Comparison of ENCODE assay signal across 8 cellular contexts in genomic region chr5:131163315-131164119, GRCh38. TPM values are rescaled to one million over a fixed set of nuclear protein-coding genes. Genes with fewer than 3 reads are reported as not detected.
DNase-seq lines count a peak whose midpoint lies in the region; ATAC-seq, FAIRE-seq and TF ChIP-seq lines count a peak whose summit lies in the region.

No MANE protein-coding gene starts in this region.

- H3K9ac ChIP-seq in adipocyte (ENCODE audit: low read length) (peak overlapping the region; percentile 97), keratinocyte (ENCODE audit: control insufficient read depth, extremely low read depth, insufficient read depth, low read length) (peak overlapping the region; percentile 97)

- no peak overlapping the region for H2AFZ ChIP-seq in keratinocyte (ENCODE audit: control insufficient read depth, low read length)

- H3K4me1 ChIP-seq in adipocyte (ENCODE audit: control insufficient read depth, insufficient read depth, low read length) (peaks cover 12% of the 10 kb centered on the region), keratinocyte (ENCODE audit: control insufficient read depth, extremely low read depth, insufficient read depth, low read length) (no peaks in the 10 kb centered on the region)

- H3K9me3 ChIP-seq in KOPT-K1 (ENCODE audit: insufficient read depth, low read length, poor library complexity, severe bottlenecking) (no peaks in the 10 kb centered on the region), adipocyte (ENCODE audit: control insufficient read depth, low read length) (no peaks in the 10 kb centered on the region), keratinocyte (ENCODE audit: control insufficient read depth, low read depth, low read length) (no peaks in the 10 kb centered on the region)

- H3K27ac ChIP-seq in KOPT-K1 (ENCODE audit: low read depth, low read length, poor library complexity, severe bottlenecking) = peak overlapping the region; percentile 93
- peak overlapping the region; percentile 94 for H3K27ac ChIP-seq in keratinocyte (ENCODE audit: control insufficient read depth, insufficient read depth, low read length)
- peak overlapping the region; percentile 8 for H3K27ac ChIP-seq in substantia nigra (ENCODE audit: low read depth, low read length, poor library complexity, severe bottlenecking)

- peak; percentile 44 for DNase-seq in DMS53 (lab: John Stamatoyannopoulos, UW)
- DNase-seq in adipocyte (ENCODE audit: low read depth) = peak; percentile 56
- no peak for DNase-seq in keratinocyte (ENCODE audit: low read depth, low spot score)
- DNase-seq in substantia nigra (lab: John Stamatoyannopoulos, UW) = no peak

- no peak for TF ChIP-seq CTCF in keratinocyte (optimal IDR thresholded peaks at IDR 0.05 in 1 of 3, IDR thresholded peaks at IDR 0.05 in 1 of 3, conservative IDR thresholded peaks at IDR 0.05 in 1 of 3; ENCODE audit: extremely low read depth in 1 of 3, insufficient read depth in 2 of 3, low read length in 3 of 3)

- no peaks in the 10 kb centered on the region for H3K27me3 ChIP-seq in adipocyte (replicated peaks; ENCODE audit: control insufficient read depth, insufficient read depth, low read length)
- no peaks in the 10 kb centered on the region for H3K27me3 ChIP-seq in keratinocyte (ENCODE audit: control insufficient read depth, extremely low read depth, insufficient read depth, low read length)

- H3K79me2 ChIP-seq in keratinocyte (ENCODE audit: control insufficient read depth, insufficient read depth, low read length) = peaks cover 53% of the 10 kb centered on the region

- H3K4me2 ChIP-seq in keratinocyte (ENCODE audit: control insufficient read depth, extremely low read depth, insufficient read depth, low read depth, low read length) = peak overlapping the region; percentile 74

- H3K36me3 ChIP-seq in KOPT-K1 (ENCODE audit: insufficient read depth, low read length) = peaks cover 48% of the 10 kb centered on the region
- peaks cover 41% of the 10 kb centered on the region for H3K36me3 ChIP-seq in adipocyte (ENCODE audit: control insufficient read depth, insufficient read depth, low read length, severe bottlenecking)
- H3K36me3 ChIP-seq in keratinocyte (ENCODE audit: control insufficient read depth in 2 of 2, extremely low read depth in 1 of 2, insufficient read depth in 2 of 2, low read length in 2 of 2) = peaks cover 10 to 19% of the 10 kb centered on the region in 2 experiments

- H4K20me1 ChIP-seq in keratinocyte (ENCODE audit: control insufficient read depth, extremely low read depth, insufficient read depth, low read length) = peaks cover 3% of the 10 kb centered on the region

- FAIRE-seq in keratinocyte (lab: Jason Lieb, UNC) = no peak

- dilution Hi-C loops in keratinocyte (cut with MboI; ENCODE audit: extremely low pct_ligation_motif_present, low sequenced_read_pairs) = no loop called here

- no peak for ATAC-seq in HG02678 (IDR thresholded peaks at IDR 0.05; ENCODE audit: unreplicated experiment)
- no peak for ATAC-seq in HG03469 (IDR thresholded peaks at IDR 0.05; ENCODE audit: unreplicated experiment)
- ATAC-seq in GM21723 (IDR thresholded peaks at IDR 0.05; ENCODE audit: unreplicated experiment) = no peak

- H3K9me1 ChIP-seq in keratinocyte (ENCODE audit: control insufficient read depth, extremely low read depth, insufficient read depth, low read length) = no peaks in the 10 kb centered on the region

- H3K4me3 ChIP-seq in adipocyte (ENCODE audit: low read length) = peak overlapping the region; percentile 90
- peak overlapping the region; percentile 84 to 99 (median 94) for H3K4me3 ChIP-seq in keratinocyte (ENCODE audit: control insufficient read depth in 2 of 3, extremely low read depth in 1 of 3, insufficient read depth in 2 of 3, low read depth in 1 of 3, low read length in 3 of 3)

RNA-seq across cellular contexts. Expression of gene HINT1, which starts 1.5 kb away (rescaled TPM):
- polyA plus RNA-seq in keratinocyte = 467 to 857 TPM (median 731 TPM) in 3 replicates
- 205 TPM for polyA plus RNA-seq in keratinocyte (2011; ENCODE audit: low read depth)
- 632 and 931 TPM in 2 replicates for polyA plus RNA-seq in keratinocyte (2011; cell fraction: cytosol; rRNA removed)
- 215 and 284 TPM in 2 replicates for polyA plus RNA-seq in keratinocyte (2011; cell fraction: nucleus; rRNA removed)
- polyA plus RNA-seq in keratinocyte (2012; ENCODE audit: low replicate concordance) = 444 and 445 TPM in 2 replicates
- polyA minus RNA-seq in keratinocyte = 104 to 148 TPM (median 122 TPM) in 3 replicates
- polyA minus RNA-seq in keratinocyte (2011; cell fraction: cytosol; rRNA and poly(A)+ RNA removed) = 171 TPM
- 40.5 and 42.9 TPM in 2 replicates for polyA minus RNA-seq in keratinocyte (2011; cell fraction: nucleus; rRNA and poly(A)+ RNA removed)

RNA-seq across cellular contexts. Expression of gene LYRM7, which starts 7.2 kb away (rescaled TPM):
- 2.3 to 5.5 TPM (median 3.3 TPM) in 3 replicates for polyA plus RNA-seq in keratinocyte
- 27.2 TPM for polyA plus RNA-seq in keratinocyte (2011; ENCODE audit: low read depth)
- 2.3 and 4.1 TPM in 2 replicates for polyA plus RNA-seq in keratinocyte (2011; cell fraction: cytosol; rRNA removed)
- polyA plus RNA-seq in keratinocyte (2011; cell fraction: nucleus; rRNA removed) = 3.0 and 3.5 TPM in 2 replicates
- 3.6 and 5.2 TPM in 2 replicates for polyA plus RNA-seq in keratinocyte (2012; ENCODE audit: low replicate concordance)
- 0.72 to 2.0 TPM (median 1.2 TPM) in 3 replicates for polyA minus RNA-seq in keratinocyte
- polyA minus RNA-seq in keratinocyte (2011; cell fraction: cytosol; rRNA and poly(A)+ RNA removed) = 8.4 TPM
- polyA minus RNA-seq in keratinocyte (2011; cell fraction: nucleus; rRNA and poly(A)+ RNA removed) = 2.6 and 3.3 TPM in 2 replicates

Comparison
In these comparisons a context has a peak if more than half of its experiments do, and no peak if none do; other contexts are left out.
1. DNase-seq: peak in DMS53 (single experiment) and adipocyte (single experiment); none in keratinocyte (single experiment) and substantia nigra (0 of 49).
2. H3K27ac ChIP-seq: peak in every context shown above with its lines; median percentile 94 in keratinocyte; 93 in KOPT-K1; 8 in substantia nigra.